In the genomic region with DNA sequence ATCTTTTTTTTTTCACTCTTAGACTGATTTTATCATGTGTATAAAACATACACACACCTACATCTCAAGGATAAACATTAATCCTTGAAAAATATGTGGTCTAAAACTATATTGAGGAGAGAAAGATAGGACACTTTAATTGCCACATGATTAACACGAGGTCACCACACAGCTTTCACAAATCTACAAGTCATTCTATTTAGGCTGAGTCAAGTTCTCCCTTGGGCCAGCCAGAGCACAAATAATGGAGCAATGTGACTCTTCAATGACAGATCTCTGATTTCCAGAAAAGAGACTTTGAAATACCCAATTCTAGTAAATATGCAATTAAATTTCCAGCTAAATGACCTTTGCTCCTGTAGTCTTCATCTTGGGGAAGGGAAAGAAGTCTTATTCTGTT, we compare ENCODE assay signal across 1 cellular context.
A peak's percentile ranks its signal among the peaks of the same experiment; 100 is the strongest.
TF ChIP-seq lines count a peak whose summit lies in the region.

No MANE protein-coding gene starts in this region.

TF ChIP-seq in HepG2, 621 proteins besides CTCF, POLR2A, EP300 and RAD21 (continued from another document):
- TF ChIP-seq, protein P1, sequence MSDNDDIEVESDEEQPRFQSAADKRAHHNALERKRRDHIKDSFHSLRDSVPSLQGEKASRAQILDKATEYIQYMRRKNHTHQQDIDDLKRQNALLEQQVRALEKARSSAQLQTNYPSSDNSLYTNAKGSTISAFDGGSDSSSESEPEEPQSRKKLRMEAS (IDR thresholded peaks at IDR 0.05), result peak; percentile 74
- TF ChIP-seq FOSL2 (CRISPR knock-in tag; IDR thresholded peaks at IDR 0.05) (0 out of 2 replicates have a peak, but pooled peaks have one; percentile 16), ZSCAN29 (CRISPR knock-in tag; conservative IDR thresholded peaks at IDR 0.05) (0 out of 2 replicates have a peak, but pooled peaks have one; percentile 21), YEATS4 (CRISPR knock-in tag; IDR thresholded peaks at IDR 0.05; ENCODE audit: borderline replicate concordance) (0 out of 2 replicates have a peak, but pooled peaks have one; percentile 6), ARHGAP35 (CRISPR knock-in tag; IDR thresholded peaks at IDR 0.05; ENCODE audit: borderline replicate concordance) (no peak), ZNF691 (CRISPR knock-in tag; IDR thresholded peaks at IDR 0.05; ENCODE audit: borderline replicate concordance, low read depth) (peak; percentile 78; the same call in 1 of the 2 replicates), ZFX (CRISPR knock-in tag; IDR thresholded peaks at IDR 0.05; ENCODE audit: low read depth) (0 out of 2 replicates have a peak, but pooled peaks have one; percentile 30), ZNF816 (CRISPR knock-in tag; IDR thresholded peaks at IDR 0.05; ENCODE audit: borderline replicate concordance) (0 out of 2 replicates have a peak, but pooled peaks have one; percentile 58), ZNF136 (CRISPR knock-in tag; IDR thresholded peaks at IDR 0.05; ENCODE audit: low read depth) (no peak), CHD4 (IDR thresholded peaks at IDR 0.05; ENCODE audit: borderline replicate concordance, low read length) (peak; percentile 89; the same call in 1 of the 2 replicates), NFE2L2 (IDR thresholded peaks at IDR 0.05; ENCODE audit: low read length) (peak; percentile 38; the same call in 1 of the 2 replicates), RFXAP (CRISPR knock-in tag; IDR thresholded peaks at IDR 0.05; ENCODE audit: borderline replicate concordance) (no peak), KLF11 (CRISPR knock-in tag; IDR thresholded peaks at IDR 0.05) (0 out of 2 replicates have a peak, but pooled peaks have one; percentile 3), ZSCAN31 (CRISPR knock-in tag; IDR thresholded peaks at IDR 0.05; ENCODE audit: low read depth) (0 out of 2 replicates have a peak, but pooled peaks have one; percentile 0), DMAP1 (CRISPR knock-in tag; IDR thresholded peaks at IDR 0.05) (0 out of 2 replicates have a peak, but pooled peaks have one; percentile 3), ZNF841 (CRISPR knock-in tag; IDR thresholded peaks at IDR 0.05; ENCODE audit: borderline replicate concordance) (0 out of 2 replicates have a peak, but pooled peaks have one; percentile 14), MNT (IDR thresholded peaks at IDR 0.05) (peak; percentile 2; the same call in 1 of the 2 replicates), SAP130 (CRISPR knock-in tag; IDR thresholded peaks at IDR 0.05; ENCODE audit: low read depth) (peak; percentile 45), KMT2B (CRISPR knock-in tag; IDR thresholded peaks at IDR 0.05) (0 out of 2 replicates have a peak, but pooled peaks have one; percentile 20), TGIF2 (CRISPR knock-in tag; IDR thresholded peaks at IDR 0.05) (peak; percentile 77), ZBTB43 (CRISPR knock-in tag; conservative IDR thresholded peaks at IDR 0.05) (peak; percentile 8; the same call in 1 of the 2 replicates), ZFP90 (CRISPR knock-in tag; IDR thresholded peaks at IDR 0.05; ENCODE audit: borderline replicate concordance) (0 out of 2 replicates have a peak, but pooled peaks have one; percentile 31), ZNF468 (CRISPR knock-in tag; IDR thresholded peaks at IDR 0.05) (no peak), KLF16 (CRISPR knock-in tag; IDR thresholded peaks at IDR 0.05) (no peak), ZMYM2 (CRISPR knock-in tag; IDR thresholded peaks at IDR 0.05) (0 out of 2 replicates have a peak, but pooled peaks have one; percentile 14), MAFK (conservative IDR thresholded peaks at IDR 0.05 in 1 of 2, IDR thresholded peaks at IDR 0.05 in 1 of 2; ENCODE audit: low read length in 2 of 2) (0 out of 4 replicates have a peak, but pooled peaks of 1 of the 2 experiments have one; percentile 9), ZFP82 (CRISPR knock-in tag; IDR thresholded peaks at IDR 0.05; ENCODE audit: borderline replicate concordance) (0 out of 2 replicates have a peak, but pooled peaks have one; percentile 34), EHMT2 (IDR thresholded peaks at IDR 0.05; ENCODE audit: borderline replicate concordance, low read depth, low read length) (0 out of 2 replicates have a peak, but pooled peaks have one; percentile 4)
- TF ChIP-seq, protein P2, sequence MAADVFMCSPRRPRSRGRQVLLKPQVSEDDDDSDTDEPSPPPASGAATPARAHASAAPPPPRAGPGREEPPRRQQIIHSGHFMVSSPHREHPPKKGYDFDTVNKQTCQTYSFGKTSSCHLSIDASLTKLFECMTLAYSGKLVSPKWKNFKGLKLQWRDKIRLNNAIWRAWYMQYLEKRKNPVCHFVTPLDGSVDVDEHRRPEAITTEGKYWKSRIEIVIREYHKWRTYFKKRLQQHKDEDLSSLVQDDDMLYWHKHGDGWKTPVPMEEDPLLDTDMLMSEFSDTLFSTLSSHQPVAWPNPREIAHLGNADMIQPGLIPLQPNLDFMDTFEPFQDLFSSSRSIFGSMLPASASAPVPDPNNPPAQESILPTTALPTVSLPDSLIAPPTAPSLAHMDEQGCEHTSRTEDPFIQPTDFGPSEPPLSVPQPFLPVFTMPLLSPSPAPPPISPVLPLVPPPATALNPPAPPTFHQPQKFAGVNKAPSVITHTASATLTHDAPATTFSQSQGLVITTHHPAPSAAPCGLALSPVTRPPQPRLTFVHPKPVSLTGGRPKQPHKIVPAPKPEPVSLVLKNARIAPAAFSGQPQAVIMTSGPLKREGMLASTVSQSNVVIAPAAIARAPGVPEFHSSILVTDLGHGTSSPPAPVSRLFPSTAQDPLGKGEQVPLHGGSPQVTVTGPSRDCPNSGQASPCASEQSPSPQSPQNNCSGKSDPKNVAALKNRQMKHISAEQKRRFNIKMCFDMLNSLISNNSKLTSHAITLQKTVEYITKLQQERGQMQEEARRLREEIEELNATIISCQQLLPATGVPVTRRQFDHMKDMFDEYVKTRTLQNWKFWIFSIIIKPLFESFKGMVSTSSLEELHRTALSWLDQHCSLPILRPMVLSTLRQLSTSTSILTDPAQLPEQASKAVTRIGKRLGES (CRISPR knock-in tag; IDR thresholded peaks at IDR 0.05; ENCODE audit: borderline replicate concordance), result 0 out of 2 replicates have a peak, but pooled peaks have one; percentile 6
- TF ChIP-seq, protein P3, sequence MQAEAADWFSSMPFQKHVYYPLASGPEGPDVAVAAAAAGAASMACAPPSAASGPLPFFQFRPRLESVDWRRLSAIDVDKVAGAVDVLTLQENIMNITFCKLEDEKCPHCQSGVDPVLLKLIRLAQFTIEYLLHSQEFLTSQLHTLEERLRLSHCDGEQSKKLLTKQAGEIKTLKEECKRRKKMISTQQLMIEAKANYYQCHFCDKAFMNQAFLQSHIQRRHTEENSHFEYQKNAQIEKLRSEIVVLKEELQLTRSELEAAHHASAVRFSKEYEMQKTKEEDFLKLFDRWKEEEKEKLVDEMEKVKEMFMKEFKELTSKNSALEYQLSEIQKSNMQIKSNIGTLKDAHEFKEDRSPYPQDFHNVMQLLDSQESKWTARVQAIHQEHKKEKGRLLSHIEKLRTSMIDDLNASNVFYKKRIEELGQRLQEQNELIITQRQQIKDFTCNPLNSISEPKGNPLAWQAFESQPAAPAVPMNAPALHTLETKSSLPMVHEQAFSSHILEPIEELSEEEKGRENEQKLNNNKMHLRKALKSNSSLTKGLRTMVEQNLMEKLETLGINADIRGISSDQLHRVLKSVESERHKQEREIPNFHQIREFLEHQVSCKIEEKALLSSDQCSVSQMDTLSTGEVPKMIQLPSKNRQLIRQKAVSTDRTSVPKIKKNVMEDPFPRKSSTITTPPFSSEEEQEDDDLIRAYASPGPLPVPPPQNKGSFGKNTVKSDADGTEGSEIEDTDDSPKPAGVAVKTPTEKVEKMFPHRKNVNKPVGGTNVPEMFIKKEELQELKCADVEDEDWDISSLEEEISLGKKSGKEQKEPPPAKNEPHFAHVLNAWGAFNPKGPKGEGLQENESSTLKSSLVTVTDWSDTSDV (CRISPR knock-in tag; IDR thresholded peaks at IDR 0.05), result no peak
- TF ChIP-seq, protein P4, sequence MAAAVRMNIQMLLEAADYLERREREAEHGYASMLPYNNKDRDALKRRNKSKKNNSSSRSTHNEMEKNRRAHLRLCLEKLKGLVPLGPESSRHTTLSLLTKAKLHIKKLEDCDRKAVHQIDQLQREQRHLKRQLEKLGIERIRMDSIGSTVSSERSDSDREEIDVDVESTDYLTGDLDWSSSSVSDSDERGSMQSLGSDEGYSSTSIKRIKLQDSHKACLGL (CRISPR knock-in tag; IDR thresholded peaks at IDR 0.05), result no peak
- TF ChIP-seq, protein P5, sequence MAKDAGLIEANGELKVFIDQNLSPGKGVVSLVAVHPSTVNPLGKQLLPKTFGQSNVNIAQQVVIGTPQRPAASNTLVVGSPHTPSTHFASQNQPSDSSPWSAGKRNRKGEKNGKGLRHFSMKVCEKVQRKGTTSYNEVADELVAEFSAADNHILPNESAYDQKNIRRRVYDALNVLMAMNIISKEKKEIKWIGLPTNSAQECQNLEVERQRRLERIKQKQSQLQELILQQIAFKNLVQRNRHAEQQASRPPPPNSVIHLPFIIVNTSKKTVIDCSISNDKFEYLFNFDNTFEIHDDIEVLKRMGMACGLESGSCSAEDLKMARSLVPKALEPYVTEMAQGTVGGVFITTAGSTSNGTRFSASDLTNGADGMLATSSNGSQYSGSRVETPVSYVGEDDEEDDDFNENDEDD (CRISPR knock-in tag; IDR thresholded peaks at IDR 0.05; ENCODE audit: borderline replicate concordance), result peak; percentile 66; the same call in 1 of the 2 replicates
- TF ChIP-seq, protein P6, sequence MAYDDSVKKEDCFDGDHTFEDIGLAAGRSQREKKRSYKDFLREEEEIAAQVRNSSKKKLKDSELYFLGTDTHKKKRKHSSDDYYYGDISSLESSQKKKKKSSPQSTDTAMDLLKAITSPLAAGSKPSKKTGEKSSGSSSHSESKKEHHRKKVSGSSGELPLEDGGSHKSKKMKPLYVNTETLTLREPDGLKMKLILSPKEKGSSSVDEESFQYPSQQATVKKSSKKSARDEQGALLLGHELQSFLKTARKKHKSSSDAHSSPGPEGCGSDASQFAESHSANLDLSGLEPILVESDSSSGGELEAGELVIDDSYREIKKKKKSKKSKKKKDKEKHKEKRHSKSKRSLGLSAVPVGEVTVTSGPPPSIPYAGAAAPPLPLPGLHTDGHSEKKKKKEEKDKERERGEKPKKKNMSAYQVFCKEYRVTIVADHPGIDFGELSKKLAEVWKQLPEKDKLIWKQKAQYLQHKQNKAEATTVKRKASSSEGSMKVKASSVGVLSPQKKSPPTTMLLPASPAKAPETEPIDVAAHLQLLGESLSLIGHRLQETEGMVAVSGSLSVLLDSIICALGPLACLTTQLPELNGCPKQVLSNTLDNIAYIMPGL (CRISPR knock-in tag; IDR thresholded peaks at IDR 0.05; ENCODE audit: borderline replicate concordance in 1 of 2, low read depth in 1 of 2), result peak in 1 of 2 experiments; percentile 26; a peak in 1 of 4 replicates
